In the genomic region with DNA sequence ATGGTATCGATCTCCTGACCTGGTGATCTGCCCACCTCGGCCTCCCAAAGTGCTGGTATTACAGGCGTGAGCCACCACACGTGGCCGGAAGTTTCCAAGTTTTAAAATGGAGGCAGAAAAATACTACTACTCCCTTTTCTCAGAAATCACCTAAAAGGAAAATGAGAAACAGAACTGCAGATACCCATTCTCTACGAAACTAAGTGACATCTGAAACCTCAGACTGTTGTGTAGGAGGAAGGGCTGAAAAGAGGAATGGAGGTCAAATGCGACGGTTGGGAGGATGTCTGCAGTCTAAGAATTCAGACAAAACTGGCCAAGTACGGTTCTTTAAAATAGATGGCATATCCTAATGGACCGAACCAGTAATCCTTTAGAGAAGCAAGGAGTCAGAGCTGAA, we compare ENCODE assay signal across 14 cellular contexts. TPM values are rescaled to one million over a fixed set of nuclear protein-coding genes. Genes with fewer than 3 reads are reported as not detected.
"Had no signal": no experiment of that assay in that cellular context is flagged by ENCODE, and none has a peak within 500 bp of the region (broad histone marks: within the 10 kb centered on the region; RNA-seq: fewer than 3 reads in every experiment).

No MANE protein-coding gene starts in this region.

- H3K27ac Mint-ChIP-seq: activated naive CD8-positive, alpha-beta T cell treated with anti-CD3 and anti-CD28 coated beads, Interleukin-2, amount 10 ng/mL, durations not matched to agents 7 days and 5 days had no signal

- H3K4me3 Mint-ChIP-seq: activated naive CD8-positive, alpha-beta T cell treated with anti-CD3 and anti-CD28 coated beads, Interleukin-2, amount 10 ng/mL, durations not matched to agents 7 days and 5 days had no signal

- ATAC-seq: psoas muscle, right lobe of liver had no signal

- H3K27me3 Mint-ChIP-seq: activated naive CD8-positive, alpha-beta T cell treated with anti-CD3 and anti-CD28 coated beads, Interleukin-2, amount 10 ng/mL, durations not matched to agents 7 days and 5 days had no signal

- DNase-seq: activated CD8-positive, alpha-beta memory T cell treated with anti-CD3 and anti-CD28 coated beads, Interleukin-2, amount 50 U/mL, for 4 hours; activated naive CD8-positive, alpha-beta T cell treated with anti-CD3 and anti-CD28 coated beads, Interleukin-2, amount 10 ng/mL, durations not matched to agents 7 days and 5 days; aorta; dermis blood vessel endothelial cell; hypothalamus; kidney glomerular epithelial cell; psoas muscle; right lobe of liver; spleen; stimulated activated CD4-positive, alpha-beta T cell treated with anti-CD3 and anti-CD28 coated beads, Interleukin-1b, Interleukin-23, amount 100 ng/mL, for 48 hours; stimulated activated naive CD4-positive, alpha-beta T cell; T-helper 2 cell; trophoblast cell had no signal

RNA-seq across cellular contexts. Expression of a gene that starts 24.2 kb away (rescaled TPM):
- total RNA-seq: osteoblast had no signal
